9 cellular contexts compared by ENCODE assay signal in the genomic region with DNA sequence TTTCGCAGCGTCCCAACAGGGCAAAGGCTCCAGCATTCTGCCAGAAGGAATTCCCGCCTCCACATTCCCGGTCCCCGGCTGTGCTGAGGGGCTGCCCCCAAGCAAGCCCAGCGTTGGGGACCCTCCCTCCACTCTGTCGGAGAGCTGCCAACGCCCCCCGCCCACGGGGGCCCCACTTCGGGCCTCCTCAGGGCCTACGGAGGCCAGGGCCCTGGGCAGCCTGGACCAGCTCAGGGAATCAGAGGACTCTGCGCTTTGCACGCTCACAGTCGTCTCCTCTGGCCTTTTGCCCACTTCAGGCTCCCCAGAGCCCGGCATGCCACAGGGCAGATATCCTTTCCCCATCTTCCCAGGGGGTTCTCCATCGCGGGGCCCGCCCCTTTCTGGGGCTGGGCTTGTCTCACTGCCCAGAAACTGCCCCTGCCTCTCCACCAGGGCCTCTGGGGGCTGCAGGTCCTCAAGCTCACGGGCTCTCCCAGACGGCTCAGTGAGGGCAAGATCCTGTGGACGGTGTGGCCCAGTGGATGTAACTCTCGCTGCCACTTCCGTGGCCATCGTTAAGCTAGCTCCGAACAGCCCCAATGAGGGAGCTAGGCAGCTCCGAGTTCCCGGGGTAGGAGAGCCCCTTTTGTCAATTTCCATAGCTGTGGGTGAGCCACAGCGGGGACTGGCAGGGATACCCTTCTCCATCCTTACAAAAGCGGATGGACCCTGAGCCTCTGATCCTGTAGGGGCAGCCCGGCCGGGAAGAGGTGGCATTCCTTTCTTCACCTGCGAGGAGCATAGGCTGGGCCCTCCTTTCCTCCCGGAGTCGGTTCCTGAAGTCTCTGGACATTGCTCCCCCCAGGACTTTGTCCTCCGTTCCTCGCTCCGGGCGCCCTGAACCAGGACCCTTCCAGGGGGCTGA. TPM values are rescaled to one million over a fixed set of nuclear protein-coding genes. Genes with fewer than 3 reads are reported as not detected.
A peak's percentile ranks its signal among the peaks of the same experiment; 100 is the strongest.
DNase-seq lines count a peak whose midpoint lies in the region; TF ChIP-seq lines count a peak whose summit lies in the region.
"Had no signal": no experiment of that assay in that cellular context is flagged by ENCODE, and none has a peak within 500 bp of the region (broad histone marks: within the 10 kb centered on the region; RNA-seq: fewer than 3 reads in every experiment).

No MANE protein-coding gene starts in this region.

- H3K27ac ChIP-seq in cingulate gyrus (ENCODE audit: low read depth, low read length): peak overlapping the region; percentile 91
- no peak overlapping the region for H3K27ac ChIP-seq in PC-9

- H3K27me3 Mint-ChIP-seq in mesothelial cell of epicardium (ENCODE audit: low read depth) (no peaks in the 10 kb centered on the region), type B pancreatic cell (no peaks in the 10 kb centered on the region)

- H3K36me3 ChIP-seq in PC-9 (ENCODE audit: low read depth): peaks cover 4% of the 10 kb centered on the region; the same call in 1 of the 2 replicates

- DNase-seq in activated gamma-delta T cell treated with Interleukin-2 at 50 U/mL for 16 hours (peak; percentile 19), activated gamma-delta T cell (lab: John Stamatoyannopoulos, UW) (no peak), mesothelial cell of epicardium (ENCODE audit: low spot score in 2 of 2, unreplicated experiment in 2 of 2) (no peak), type B pancreatic cell (ENCODE audit: extremely low spot score, unreplicated experiment) (no peak), NCI-H345 (lab: John Stamatoyannopoulos, UW) (no peak), kidney glomerular epithelial cell (lab: John Stamatoyannopoulos, UW) (no peak), PC-9 (no peak)

- H3F3A ChIP-seq in PC-9 (ENCODE audit: insufficient read depth, low read depth): no peaks in the 10 kb centered on the region

- no peak overlapping the region for H2AFZ ChIP-seq in PC-9

- H3K9me3 Mint-ChIP-seq in mesothelial cell of epicardium: no peaks in the 10 kb centered on the region
- no peaks in the 10 kb centered on the region for H3K9me3 Mint-ChIP-seq in type B pancreatic cell

- H3K4me1 Mint-ChIP-seq in mesothelial cell of epicardium: peaks cover 30% of the 10 kb centered on the region
- H3K4me1 Mint-ChIP-seq in type B pancreatic cell (ENCODE audit: unreplicated experiment): peaks cover 25% of the 10 kb centered on the region

- intact Hi-C loops in PC-9 (cut with micrococcal nuclease; ENCODE audit: unreplicated experiment): loop anchor here (5.0 kb wide), 1 partner anchor 74 kb away; no protein-coding TSS in a partner anchor

- H3K9me2 ChIP-seq in PC-9 (ENCODE audit: insufficient read depth): no peaks in the 10 kb centered on the region

- H3K4me1 ChIP-seq in PC-9 (replicated peaks; ENCODE audit: insufficient read depth): peaks cover 16% of the 10 kb centered on the region

- H4K20me1 ChIP-seq in PC-9 (ENCODE audit: insufficient read depth): no peaks in the 10 kb centered on the region

- no peak overlapping the region for H3K27ac Mint-ChIP-seq in mesothelial cell of epicardium
- H3K27ac Mint-ChIP-seq in type B pancreatic cell: no peak overlapping the region

- POLR2A ChIA-PET in PC-9 (lab: Charles Lee; ENCODE audit: unreplicated experiment): interaction anchor here (0.6 to 0.9 kb wide), 2 partner anchors 9 to 368 kb away, joined by 10 to 14 read pairs; no protein-coding TSS in a partner anchor

- peaks cover 32% of the 10 kb centered on the region for H3K79me2 ChIP-seq in PC-9 (ENCODE audit: low read depth)

- no peak for TF ChIP-seq CTCF in mesothelial cell of epicardium (IDR thresholded peaks at IDR 0.05; ENCODE audit: unreplicated experiment)
- TF ChIP-seq CTCF in type B pancreatic cell (conservative IDR thresholded peaks at IDR 0.05): no peak
- TF ChIP-seq CTCF in PC-9 (conservative IDR thresholded peaks at IDR 0.05): no peak

- no peak overlapping the region for H3K4me3 ChIP-seq in PC-9

- H3K36me3 Mint-ChIP-seq in mesothelial cell of epicardium: peaks cover 2% of the 10 kb centered on the region
- peaks cover 16% of the 10 kb centered on the region for H3K36me3 Mint-ChIP-seq in type B pancreatic cell

- no peak overlapping the region for H3K4me2 ChIP-seq in PC-9

- no peaks in the 10 kb centered on the region for H3K9me3 ChIP-seq in PC-9 (ENCODE audit: insufficient read depth, low read depth)
- H3K9me3 ChIP-seq: mucosa of descending colon had no signal

- peak overlapping the region; percentile 30 for H3K4me3 Mint-ChIP-seq in mesothelial cell of epicardium
- H3K4me3 Mint-ChIP-seq in type B pancreatic cell: peak overlapping the region; percentile 44

- H3K27me3 ChIP-seq in PC-9 (ENCODE audit: insufficient read depth, low read depth): no peaks in the 10 kb centered on the region

- CTCF ChIA-PET in PC-9 (lab: Charles Lee): interaction anchor here (0.6 kb wide), 1 partner anchor 91 kb away, joined by 6 read pairs; no protein-coding TSS in a partner anchor

- BruUV-seq in PC-9 (replicated peaks; lab: Mats Ljungman, UMichigan): no TSS peak

RNA-seq across cellular contexts. Expression of a gene that starts 2.8 kb away (rescaled TPM):
- total RNA-seq in mesothelial cell of epicardium (19.7 to 21.2 TPM (median 21.0 TPM) in 3 replicates), type B pancreatic cell (ENCODE audit: low replicate concordance) (24.5 and 31.4 TPM in 2 replicates), PC-9 (2021) (12.2 and 13.4 TPM in 2 replicates)
